Comparison of ENCODE assay signal across 23 cellular contexts in the genomic region with DNA sequence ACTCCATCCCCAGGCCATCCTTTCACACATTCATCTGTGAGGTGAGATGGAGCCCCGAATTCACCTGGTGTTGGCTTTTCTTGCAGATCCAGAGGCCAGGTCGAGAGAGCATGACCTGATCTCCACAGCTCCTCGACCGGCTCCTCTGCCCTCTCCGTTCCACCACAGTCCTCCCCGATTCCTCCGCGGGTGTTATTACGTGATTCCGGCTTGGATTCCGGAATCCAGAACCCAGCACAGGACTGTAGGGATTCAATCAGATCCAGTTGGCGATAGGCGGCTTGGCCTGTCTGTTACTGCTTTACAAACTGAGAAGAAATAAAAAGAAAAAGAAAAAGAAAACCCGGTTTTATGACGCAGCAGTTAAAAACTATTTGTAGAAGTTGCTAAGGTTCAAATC.
A peak's percentile ranks its signal among the peaks of the same experiment; 100 is the strongest.
DNase-seq lines count a peak whose midpoint lies in the region; ATAC-seq and TF ChIP-seq lines count a peak whose summit lies in the region.
"Had no signal": no experiment of that assay in that cellular context is flagged by ENCODE, and none has a peak within 500 bp of the region (broad histone marks: within the 10 kb centered on the region; RNA-seq: fewer than 3 reads in every experiment).

No MANE protein-coding gene starts in this region.

- no peaks in the 10 kb centered on the region for H3K79me2 ChIP-seq in neural progenitor cell (ENCODE audit: low read depth)

- H3K18ac ChIP-seq in IMR-90 (ENCODE audit: low read depth, low read length) = peak overlapping the region; percentile 83

- H3K56ac ChIP-seq in IMR-90 (ENCODE audit: extremely low read depth, insufficient read depth, low read length) = no peak overlapping the region

- H4K91ac ChIP-seq in IMR-90 (ENCODE audit: insufficient read depth, low read depth, low read length) = peak overlapping the region; percentile 10; the same call in 1 of the 2 replicates

- H3K4me2 ChIP-seq in IMR-90 (ENCODE audit: low read depth, low read length) = peak overlapping the region; percentile 11
- H3K4me2 ChIP-seq in neural progenitor cell = peak overlapping the region; percentile 71

- peak overlapping the region; percentile 47 for H3K4ac ChIP-seq in IMR-90 (ENCODE audit: low read depth, low read length)

- peak overlapping the region; percentile 38 for H2BK20ac ChIP-seq in IMR-90 (ENCODE audit: low read depth, low read length)

- peaks cover 26% of the 10 kb centered on the region for H3K4me1 Mint-ChIP-seq in neural progenitor cell
- H3K4me1 Mint-ChIP-seq: activated B cell treated with CpG ODN at 0.5 μM for 24 hours had no signal

- dilution Hi-C loops in IMR-90 (cut with HindIII; ENCODE audit: low sequenced_read_pairs, unreplicated experiment) = no loop called here

- no CpG with 5 or more reads among the region's 15 CpGs for WGBS in IMR-90 (ENCODE audit: extremely low coverage in 2 of 2, insufficient read length in 1 of 2), 2 experiments

- no peak for DNase-seq in IMR-90
- peak; percentile 43 for DNase-seq in choroid plexus epithelial cell (ENCODE audit: low read depth)
- DNase-seq in neural progenitor cell (ENCODE audit: low spot score) = no peak
- DNase-seq in thoracic aorta (ENCODE audit: low spot score) = no peak
- DNase-seq: activated B cell treated with CpG ODN at 0.5 μM for 24 hours; activated CD4-positive, alpha-beta T cell treated with anti-CD3 and anti-CD28 coated beads, Interleukin-2, amount 50 U/mL, for 48 hours; activated CD8-positive, alpha-beta memory T cell treated with anti-CD3 and anti-CD28 coated beads, Interleukin-2, amount 50 U/mL, for 48 hours; hippocampal formation; lower lobe of right lung; MM.1S; NCI-H1417 treated with DMSO at 0.1 percent for 48 hours; NCI-H524 treated with DMSO at 0.1 percent for 48 hours; RPMI8226; spleen; stimulated activated CD4-positive, alpha-beta T cell treated with anti-CD3 and anti-CD28 coated beads, Interleukin-4, amount 100 ng/mL, for 1 hour; stimulated activated naive CD8-positive, alpha-beta T cell treated with anti-CD3 and anti-CD28 coated beads, Interleukin-15, Interleukin-2, amounts not matched to agents 100 U/mL and 50 U/mL, for 24 hours; T-helper 9 cell; upper lobe of right lung had no signal

- POLR2A ChIA-PET in IMR-90 (lab: Charles Lee; ENCODE audit: unreplicated experiment) = no interaction called here

- H3K4me3 ChIP-seq in IMR-90 (ENCODE audit: insufficient read depth, low read depth, low read length) (no peak overlapping the region), choroid plexus epithelial cell (ENCODE audit: low read depth, low read length) (no peak overlapping the region), neural progenitor cell (no peak overlapping the region), thoracic aorta (peak overlapping the region; percentile 46)
- H3K4me3 ChIP-seq: HAP-1, lower lobe of right lung, spleen, upper lobe of right lung had no signal

- H3K9me3 Mint-ChIP-seq in neural progenitor cell = no peaks in the 10 kb centered on the region
- H3K9me3 Mint-ChIP-seq: activated B cell treated with CpG ODN at 0.5 μM for 24 hours had no signal

- H4K5ac ChIP-seq in IMR-90 (ENCODE audit: low read depth, low read length) = peak overlapping the region; percentile 78

- peaks cover 31% of the 10 kb centered on the region for H3F3A ChIP-seq in neural progenitor cell (ENCODE audit: low read depth)

- H3K27me3 Mint-ChIP-seq in neural progenitor cell (ENCODE audit: insufficient read depth, low read depth) = peaks cover 3% of the 10 kb centered on the region

- H3K9me3 ChIP-seq in IMR-90 (ENCODE audit: control insufficient read depth, insufficient read depth, low read length) = no peaks in the 10 kb centered on the region
- no peaks in the 10 kb centered on the region for H3K9me3 ChIP-seq in neural progenitor cell (ENCODE audit: low read depth)
- no peaks in the 10 kb centered on the region for H3K9me3 ChIP-seq in thoracic aorta
- H3K9me3 ChIP-seq: HAP-1, lower lobe of right lung, neutrophil, spleen, upper lobe of right lung had no signal

- H3K36me3 ChIP-seq in IMR-90 (ENCODE audit: control insufficient read depth, insufficient read depth, low read length) (no peaks in the 10 kb centered on the region), neural progenitor cell (no peaks in the 10 kb centered on the region), thoracic aorta (no peaks in the 10 kb centered on the region)
- H3K36me3 ChIP-seq: HAP-1, lower lobe of right lung, neutrophil, spleen, upper lobe of right lung had no signal

- in situ Hi-C loops in IMR-90 (cut with MboI; ENCODE audit: low sequenced_read_pairs) = no loop called here

- peak overlapping the region; percentile 7 for H2AFZ ChIP-seq in IMR-90 (replicated peaks; ENCODE audit: low read length, poor library complexity)
- peak overlapping the region; percentile 1 for H2AFZ ChIP-seq in neural progenitor cell (replicated peaks)

- H3K27ac Mint-ChIP-seq in neural progenitor cell = peak overlapping the region; percentile 19
- H3K27ac Mint-ChIP-seq: activated B cell treated with CpG ODN at 0.5 μM for 24 hours had no signal

- no peak overlapping the region for H2AK9ac ChIP-seq in IMR-90 (replicated peaks; ENCODE audit: low read depth, low read length, poor library complexity)

- no peaks in the 10 kb centered on the region for H3K36me3 Mint-ChIP-seq in neural progenitor cell

- no peaks in the 10 kb centered on the region for H4K20me1 ChIP-seq in IMR-90 (ENCODE audit: insufficient read depth, low read length)
- peaks cover 5% of the 10 kb centered on the region for H4K20me1 ChIP-seq in neural progenitor cell (ENCODE audit: low read depth)

- intact Hi-C loops in IMR-90 (cut with micrococcal nuclease) = loop anchor here (10.0 kb wide), 1 partner anchor 93 kb away; no protein-coding TSS in a partner anchor

- H4K8ac ChIP-seq in IMR-90 (ENCODE audit: low read depth in 2 of 2, low read length in 2 of 2) = peak overlapping the region in 1 of 2 experiments; percentile 61; a peak in 1 of 4 replicates

- ATAC-seq in IMR-90 (ENCODE audit: low read depth) (no peak), thoracic aorta (ENCODE audit: insufficient number of reproducible peaks, low FRiP score, low read depth) (no peak), HG02981 (IDR thresholded peaks at IDR 0.05; ENCODE audit: unreplicated experiment) (no peak), GM18909 (IDR thresholded peaks at IDR 0.05; ENCODE audit: poor library complexity, unreplicated experiment) (no peak), HG03196 (IDR thresholded peaks at IDR 0.05; ENCODE audit: unreplicated experiment) (no peak)
- ATAC-seq: lower lobe of right lung; stimulated activated naive CD8-positive, alpha-beta T cell treated with anti-CD3 and anti-CD28 coated beads, Interleukin-15, Interleukin-2, amounts not matched to agents 100 U/mL and 50 U/mL, for 24 hours; upper lobe of right lung had no signal

- H3K4me3 Mint-ChIP-seq in neural progenitor cell = no peak overlapping the region
- H3K4me3 Mint-ChIP-seq: activated B cell treated with CpG ODN at 0.5 μM for 24 hours had no signal

- CTCF ChIA-PET in IMR-90 (lab: Yijun Ruan, JAX) = no interaction called here

- peak overlapping the region; percentile 55; the same call in 1 of the 2 replicates for H2BK120ac ChIP-seq in IMR-90 (ENCODE audit: low read depth, low read length)

- H3K27me3 ChIP-seq in IMR-90 (ENCODE audit: control insufficient read depth, insufficient read depth, low read length) (no peaks in the 10 kb centered on the region), neural progenitor cell (no peaks in the 10 kb centered on the region), thoracic aorta (replicated peaks; ENCODE audit: insufficient read depth) (no peaks in the 10 kb centered on the region)
- H3K27me3 ChIP-seq: upper lobe of right lung had no signal

- H3K9ac ChIP-seq in IMR-90 (ENCODE audit: low read depth, low read length) = peak overlapping the region; percentile 40; the same call in 1 of the 2 replicates
- no peak overlapping the region for H3K9ac ChIP-seq in neural progenitor cell

- no peaks in the 10 kb centered on the region for H3K79me1 ChIP-seq in IMR-90 (ENCODE audit: low read depth in 1 of 2, low read length in 2 of 2)

- H2BK15ac ChIP-seq in IMR-90 (ENCODE audit: low read depth, low read length) = peak overlapping the region; percentile 13; the same call in 1 of the 3 replicates

- peaks cover 20% of the 10 kb centered on the region for H3K4me1 ChIP-seq in IMR-90 (ENCODE audit: control insufficient read depth, insufficient read depth, low read length)
- H3K4me1 ChIP-seq in neural progenitor cell = peaks cover 25% of the 10 kb centered on the region
- peaks cover 7 to 20% of the 10 kb centered on the region in 2 donors for H3K4me1 ChIP-seq in thoracic aorta (ENCODE audit: control insufficient read depth in 1 of 2, low read depth in 2 of 2)
- H3K4me1 ChIP-seq: HAP-1, lower lobe of right lung, spleen had no signal

- H3K23ac ChIP-seq in IMR-90 (ENCODE audit: low read depth, low read length) = peak overlapping the region; percentile 29; the same call in 1 of the 2 replicates

- H2BK5ac ChIP-seq in IMR-90 (ENCODE audit: low read depth, low read length, poor library complexity, severe bottlenecking) = peak overlapping the region; percentile 12

- BruUV-seq in IMR-90 (replicated peaks; lab: Mats Ljungman, UMichigan) = no TSS peak

- H3K14ac ChIP-seq in IMR-90 (replicated peaks; ENCODE audit: low read depth, low read length) = peak overlapping the region; percentile 51

- TF ChIP-seq RAD21 in IMR-90 (IDR thresholded peaks at IDR 0.05; ENCODE audit: low read length) = no peak

- H3K9me1 ChIP-seq in IMR-90 (ENCODE audit: insufficient read depth, low read length) = peaks cover 16% of the 10 kb centered on the region

- no peak for TF ChIP-seq POLR2A in IMR-90 (IDR thresholded peaks at IDR 0.05; ENCODE audit: low read depth, low read length)

- peak overlapping the region; percentile 31; the same call in 1 of the 2 replicates for H2AK5ac ChIP-seq in IMR-90 (ENCODE audit: low read depth, low read length)

- TF ChIP-seq CTCF in IMR-90 (conservative IDR thresholded peaks at IDR 0.05; ENCODE audit: low read depth, low read length) (no peak), choroid plexus epithelial cell (conservative IDR thresholded peaks at IDR 0.05; ENCODE audit: low read depth, low read length) (no peak), neural progenitor cell (IDR thresholded peaks at IDR 0.05) (no peak), thoracic aorta (IDR thresholded peaks at IDR 0.05) (no peak)

- H3K27ac ChIP-seq in IMR-90 (ENCODE audit: insufficient read depth, low read length) (peak overlapping the region; percentile 76; the same call in 1 of the 2 replicates), neural progenitor cell (peak overlapping the region; percentile 25), thoracic aorta (peak overlapping the region; percentile 74 to 83)
- H3K27ac ChIP-seq: lower lobe of right lung, neutrophil, spleen had no signal

TF ChIP-seq in IMR-90, 13 proteins besides CTCF, POLR2A, EP300 and RAD21 (continues in another document):
- TF ChIP-seq MXI1 (IDR thresholded peaks at IDR 0.05; ENCODE audit: borderline replicate concordance, low read depth, low read length) = no peak

Comparison
In these comparisons a context has a peak if more than half of its experiments do, and no peak if none do; other contexts are left out.
1. H3K27ac ChIP-seq: peak in every context shown above with its lines; median percentile 78 in thoracic aorta; 76 in IMR-90; 25 in neural progenitor cell.